ENCODE assay signal across 1 cellular context in the genomic region with DNA sequence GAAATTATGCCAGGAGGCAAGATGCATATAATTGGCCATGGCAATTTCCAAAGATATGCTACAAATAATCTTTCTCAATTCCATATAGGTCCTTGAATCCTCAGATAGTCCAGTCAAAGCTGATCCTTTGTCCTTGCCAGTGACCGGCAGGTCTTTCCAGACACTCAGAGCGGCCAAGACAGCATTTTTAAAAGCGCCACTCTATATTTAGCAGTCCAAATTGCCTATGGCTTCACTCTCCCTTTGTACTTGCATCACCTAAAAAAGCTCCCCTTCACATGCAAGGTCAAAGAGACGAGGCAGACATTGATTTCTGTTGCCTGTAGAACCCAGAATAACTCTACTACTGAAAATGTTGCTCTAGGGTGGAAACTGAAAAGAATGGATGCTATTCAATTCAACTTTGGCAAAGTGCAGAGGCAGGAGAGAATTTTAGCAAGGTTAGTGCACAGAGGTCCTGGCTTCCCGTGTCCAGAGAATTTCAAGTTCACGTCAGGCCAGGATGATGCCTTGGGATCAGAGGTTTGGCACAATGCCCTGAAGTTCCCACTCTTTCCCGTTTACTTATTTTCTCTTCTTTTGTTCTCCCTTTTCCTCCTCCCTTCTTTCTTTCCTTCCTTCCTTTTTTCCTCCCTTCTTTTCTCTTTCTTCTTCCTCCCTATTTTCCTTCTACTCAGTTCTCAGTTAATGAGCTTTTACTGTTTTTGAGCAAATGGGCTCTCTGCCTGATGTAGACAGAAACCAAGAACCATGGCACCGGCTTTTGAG.
TF ChIP-seq lines count a peak whose summit lies in the region.

No MANE protein-coding gene starts in this region.

TF ChIP-seq in GM23338, 12 proteins besides CTCF, POLR2A, EP300 and RAD21 (continued from another document):
- TF ChIP-seq ZNF462 (CRISPR knock-in tag; IDR thresholded peaks at IDR 0.05) = no peak
- no peak for TF ChIP-seq ETS1 (IDR thresholded peaks at IDR 0.05)
- TF ChIP-seq CREB1 (CRISPR knock-in tag; IDR thresholded peaks at IDR 0.05; ENCODE audit: low read depth) = no peak
- no peak for TF ChIP-seq STAT1 (IDR thresholded peaks at IDR 0.05; ENCODE audit: unreplicated experiment)
- TF ChIP-seq, protein P1, sequence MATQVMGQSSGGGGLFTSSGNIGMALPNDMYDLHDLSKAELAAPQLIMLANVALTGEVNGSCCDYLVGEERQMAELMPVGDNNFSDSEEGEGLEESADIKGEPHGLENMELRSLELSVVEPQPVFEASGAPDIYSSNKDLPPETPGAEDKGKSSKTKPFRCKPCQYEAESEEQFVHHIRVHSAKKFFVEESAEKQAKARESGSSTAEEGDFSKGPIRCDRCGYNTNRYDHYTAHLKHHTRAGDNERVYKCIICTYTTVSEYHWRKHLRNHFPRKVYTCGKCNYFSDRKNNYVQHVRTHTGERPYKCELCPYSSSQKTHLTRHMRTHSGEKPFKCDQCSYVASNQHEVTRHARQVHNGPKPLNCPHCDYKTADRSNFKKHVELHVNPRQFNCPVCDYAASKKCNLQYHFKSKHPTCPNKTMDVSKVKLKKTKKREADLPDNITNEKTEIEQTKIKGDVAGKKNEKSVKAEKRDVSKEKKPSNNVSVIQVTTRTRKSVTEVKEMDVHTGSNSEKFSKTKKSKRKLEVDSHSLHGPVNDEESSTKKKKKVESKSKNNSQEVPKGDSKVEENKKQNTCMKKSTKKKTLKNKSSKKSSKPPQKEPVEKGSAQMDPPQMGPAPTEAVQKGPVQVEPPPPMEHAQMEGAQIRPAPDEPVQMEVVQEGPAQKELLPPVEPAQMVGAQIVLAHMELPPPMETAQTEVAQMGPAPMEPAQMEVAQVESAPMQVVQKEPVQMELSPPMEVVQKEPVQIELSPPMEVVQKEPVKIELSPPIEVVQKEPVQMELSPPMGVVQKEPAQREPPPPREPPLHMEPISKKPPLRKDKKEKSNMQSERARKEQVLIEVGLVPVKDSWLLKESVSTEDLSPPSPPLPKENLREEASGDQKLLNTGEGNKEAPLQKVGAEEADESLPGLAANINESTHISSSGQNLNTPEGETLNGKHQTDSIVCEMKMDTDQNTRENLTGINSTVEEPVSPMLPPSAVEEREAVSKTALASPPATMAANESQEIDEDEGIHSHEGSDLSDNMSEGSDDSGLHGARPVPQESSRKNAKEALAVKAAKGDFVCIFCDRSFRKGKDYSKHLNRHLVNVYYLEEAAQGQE (IDR thresholded peaks at IDR 0.05; ENCODE audit: unreplicated experiment) = no peak
- no peak for TF ChIP-seq ZNF114 (CRISPR knock-in tag; IDR thresholded peaks at IDR 0.05)
- no peak for TF ChIP-seq POLR2AphosphoS5 (IDR thresholded peaks at IDR 0.05; ENCODE audit: low read depth)
- TF ChIP-seq NANOG (IDR thresholded peaks at IDR 0.05; ENCODE audit: borderline replicate concordance) = no peak
- TF ChIP-seq ZNF331 (CRISPR knock-in tag; IDR thresholded peaks at IDR 0.05; ENCODE audit: low read depth) = no peak
- no peak for TF ChIP-seq EZH2phosphoT487 (IDR thresholded peaks at IDR 0.05; ENCODE audit: unreplicated experiment)
